In genomic region chr1:64540265-64540791, GRCh38 we compare ENCODE assay signal across 8 cellular contexts.
DNase-seq lines count a peak whose midpoint lies in the region; ATAC-seq lines count a peak whose summit lies in the region.

No MANE protein-coding gene starts in this region.

- H3K27ac ChIP-seq in SK-N-MC = peak overlapping the region; percentile 93

- DNase-seq in DMS53 treated with DMSO at 0.1 percent for 48 hours (lab: John Stamatoyannopoulos, UW; ENCODE audit: unreplicated experiment) (peak; percentile 35), SK-N-MC (ENCODE audit: low read depth, low spot score) (no peak), fibroblast of the conjunctiva (ENCODE audit: low read depth) (peak; percentile 63), pons (ENCODE audit: low spot score) (peak; percentile 34)
- no peak for DNase-seq in stimulated activated CD4-positive, alpha-beta T cell treated with anti-CD3 and anti-CD28 coated beads, Interleukin-15, amount 100 ng/mL, for 24 hours

- no peaks in the 10 kb centered on the region for H3K9me3 ChIP-seq in SK-N-MC (ENCODE audit: low read depth, low read length)

- no peak for ATAC-seq in GM19397 (IDR thresholded peaks at IDR 0.05; ENCODE audit: unreplicated experiment)
- ATAC-seq in GM19395 (IDR thresholded peaks at IDR 0.05; ENCODE audit: unreplicated experiment) = no peak
- no peak for ATAC-seq in HG03354 (IDR thresholded peaks at IDR 0.05; ENCODE audit: poor library complexity, severe bottlenecking, unreplicated experiment)

- H3K4me3 ChIP-seq in SK-N-MC = peak overlapping the region; percentile 68

- H3K9ac ChIP-seq in SK-N-MC (ENCODE audit: insufficient read length) = peak overlapping the region; percentile 55

- H3K36me3 ChIP-seq in SK-N-MC (ENCODE audit: insufficient read depth, low read length) = no peaks in the 10 kb centered on the region

Comparison
In these comparisons a context has a peak if more than half of its experiments do, and no peak if none do; other contexts are left out.
1. DNase-seq: peak in DMS53 treated with DMSO at 0.1 percent for 48 hours (single experiment), fibroblast of the conjunctiva (single experiment) and pons (single experiment); none in SK-N-MC (single experiment) and stimulated activated CD4-positive, alpha-beta T cell treated with anti-CD3 and anti-CD28 coated beads, Interleukin-15, amount 100 ng/mL, for 24 hours (single experiment).